ENCODE assay signal across 1 cellular context in the genomic region with DNA sequence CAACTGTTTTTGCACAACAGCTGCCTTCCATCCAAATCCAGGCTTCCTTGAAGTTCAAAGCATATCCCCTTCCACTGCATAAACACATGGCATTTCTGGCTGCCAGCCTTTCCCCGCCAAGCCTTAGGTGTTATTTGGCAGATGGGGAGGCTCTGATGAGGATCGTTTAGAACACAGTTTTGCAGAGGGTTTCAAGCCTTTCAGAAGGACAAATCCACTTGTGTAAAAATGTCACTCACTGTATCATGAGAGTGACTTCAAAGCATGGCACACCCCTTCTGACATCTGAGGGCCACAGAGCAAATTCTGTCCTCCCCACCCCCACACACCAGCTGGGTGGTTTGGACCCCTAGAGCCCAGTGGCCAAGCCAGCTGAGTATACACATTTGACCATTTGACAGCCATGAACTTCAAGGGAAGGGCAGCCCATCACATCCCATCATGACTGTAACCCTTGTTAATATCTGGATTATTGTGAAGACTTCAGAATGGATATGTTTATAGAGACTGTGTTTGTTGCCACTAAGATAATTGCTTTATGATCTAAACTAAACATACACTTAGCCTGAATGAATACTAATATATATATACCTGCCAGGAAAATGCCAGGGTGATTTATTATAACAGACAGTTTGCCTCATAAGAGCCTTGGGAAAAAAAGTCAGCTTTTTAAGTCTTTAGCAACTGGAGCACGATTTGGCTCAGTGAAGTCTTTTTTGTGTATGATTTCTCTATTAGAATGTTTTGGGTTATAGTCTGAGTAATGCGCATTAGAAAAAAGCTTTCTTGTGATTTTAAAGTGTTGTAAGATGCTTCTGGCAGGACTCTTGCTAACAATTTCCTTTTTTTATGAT.
A peak's percentile ranks its signal among the peaks of the same experiment; 100 is the strongest.
TF ChIP-seq lines count a peak whose summit lies in the region.

No MANE protein-coding gene starts in this region.

TF ChIP-seq in IMR-90, 13 proteins besides CTCF, POLR2A, EP300 and RAD21:
- TF ChIP-seq CEBPB (IDR thresholded peaks at IDR 0.05; ENCODE audit: low read depth, low read length) = 0 out of 2 replicates have a peak, but pooled peaks have one; percentile 7
- no peak for TF ChIP-seq BHLHE40 (IDR thresholded peaks at IDR 0.05; ENCODE audit: low read depth, low read length)
- TF ChIP-seq, protein P1, sequence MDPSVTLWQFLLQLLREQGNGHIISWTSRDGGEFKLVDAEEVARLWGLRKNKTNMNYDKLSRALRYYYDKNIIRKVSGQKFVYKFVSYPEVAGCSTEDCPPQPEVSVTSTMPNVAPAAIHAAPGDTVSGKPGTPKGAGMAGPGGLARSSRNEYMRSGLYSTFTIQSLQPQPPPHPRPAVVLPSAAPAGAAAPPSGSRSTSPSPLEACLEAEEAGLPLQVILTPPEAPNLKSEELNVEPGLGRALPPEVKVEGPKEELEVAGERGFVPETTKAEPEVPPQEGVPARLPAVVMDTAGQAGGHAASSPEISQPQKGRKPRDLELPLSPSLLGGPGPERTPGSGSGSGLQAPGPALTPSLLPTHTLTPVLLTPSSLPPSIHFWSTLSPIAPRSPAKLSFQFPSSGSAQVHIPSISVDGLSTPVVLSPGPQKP (IDR thresholded peaks at IDR 0.05; ENCODE audit: borderline replicate concordance, low read depth, low read length) = no peak
TF ChIP-seq in IMR-90: peak in this region for 1.
